ENCODE assay signal across 12 cellular contexts in the genomic region with DNA sequence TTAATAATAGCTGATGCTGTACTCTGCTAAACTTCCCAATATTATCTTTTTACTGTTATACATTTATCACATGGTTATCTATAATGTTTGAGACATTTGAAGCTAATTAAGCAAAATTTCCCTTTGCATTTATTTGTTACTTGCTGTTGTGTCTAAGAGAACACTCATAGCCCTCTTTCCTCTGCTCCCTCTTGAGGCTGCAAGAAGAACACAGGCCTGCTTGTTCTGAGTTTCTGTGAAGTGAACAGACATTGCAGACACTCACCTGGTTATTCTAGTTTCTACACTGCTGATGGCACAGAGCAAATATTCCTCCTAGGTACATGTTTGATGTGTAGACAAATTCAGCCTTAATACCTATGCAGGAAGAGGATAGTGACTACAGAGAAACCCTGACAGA.
DNase-seq lines count a peak whose midpoint lies in the region; ATAC-seq, FAIRE-seq and TF ChIP-seq lines count a peak whose summit lies in the region.
"Had no signal": no experiment of that assay in that cellular context is flagged by ENCODE, and none has a peak within 500 bp of the region (broad histone marks: within the 10 kb centered on the region; RNA-seq: fewer than 3 reads in every experiment).

No MANE protein-coding gene starts in this region.

- TF ChIP-seq POLR2A in GM12892 (IDR thresholded peaks at IDR 0.05; ENCODE audit: low read depth, low read length) = no peak

- CTCF ChIA-PET in BJ (lab: Yijun Ruan, JAX) = no interaction called here

- H3K27me3 ChIP-seq in BJ (ENCODE audit: control insufficient read depth, insufficient read depth, low read length) (no peaks in the 10 kb centered on the region), left lung (no peaks in the 10 kb centered on the region), tibial artery (no peaks in the 10 kb centered on the region)

- intact Hi-C loops in left lung (cut with DNase I) = no loop called here
- intact Hi-C loops in tibial artery (cut with DNase I; ENCODE audit: low total_unique reads) = no loop called here

- H3K27ac ChIP-seq in left lung (no peak overlapping the region), tibial artery (peak overlapping the region in 1 of 2 donors; percentile 78)

- no peak for FAIRE-seq in GM12892 (lab: Jason Lieb, UNC)

- peak; percentile 62 for ATAC-seq in left lung
- ATAC-seq: T-cell had no signal

- H3K4me3 ChIP-seq in BJ (ENCODE audit: low read depth, low read length) (no peak overlapping the region), left lung (no peak overlapping the region), tibial artery (no peak overlapping the region)

- DNase-seq in BJ (ENCODE audit: low read depth) (no peak), NCI-H2081 (lab: John Stamatoyannopoulos, UW) (peak; percentile 3 to 50), T47D (ENCODE audit: low read depth in 1 of 2, low spot score in 1 of 2) (peak; percentile 12 to 77), left lung (no peak), A172 (ENCODE audit: low spot score) (no peak), tibial artery (no peak), GM12892 (ENCODE audit: insufficient read length) (no peak)
- DNase-seq in activated T-cell treated with anti-CD3 and anti-CD28 coated beads, Interleukin-2, amount 50 U/mL, for 48 hours = no peak
- DNase-seq: activated gamma-delta T cell, Calu3, MV-4-11, T-cell had no signal

- in situ Hi-C loops in T47D (cut with HindIII; ENCODE audit: low pct_unique_long_range_greater_than_20kb, low sequenced_read_pairs) = no loop called here

- TF ChIP-seq CTCF in BJ (IDR thresholded peaks at IDR 0.05; ENCODE audit: insufficient read depth, low read depth, low read length) (0 out of 2 replicates have a peak, but pooled peaks have one; percentile 24), left lung (IDR thresholded peaks at IDR 0.05) (peak in 1 of 2 donors; percentile 12), tibial artery (IDR thresholded peaks at IDR 0.05) (peak in 1 of 2 experiments; percentile 27)

- POLR2A ChIA-PET in BJ (lab: Charles Lee) = no interaction called here

- H3K36me3 ChIP-seq in BJ (ENCODE audit: control insufficient read depth, insufficient read depth, low read length) = no peaks in the 10 kb centered on the region
- H3K36me3 ChIP-seq in left lung = no peaks in the 10 kb centered on the region
- H3K36me3 ChIP-seq in tibial artery = no peaks in the 10 kb centered on the region

- H3K9me3 ChIP-seq in left lung = no peaks in the 10 kb centered on the region
- peaks cover 0 to 4% (median 0%) of the 10 kb centered on the region in 3 donors for H3K9me3 ChIP-seq in tibial artery

- H3K4me1 ChIP-seq in left lung = no peaks in the 10 kb centered on the region
- H3K4me1 ChIP-seq in tibial artery = peaks cover 0 to 41% (median 8%) of the 10 kb centered on the region in 4 donors

Comparison
In these comparisons a context has a peak if more than half of its experiments do, and no peak if none do; other contexts are left out.
1. DNase-seq: peak in NCI-H2081 (2 of 2) and T47D (2 of 2); none in BJ (single experiment), left lung (0 of 2), activated T-cell treated with anti-CD3 and anti-CD28 coated beads, Interleukin-2, amount 50 U/mL, for 48 hours (0 of 2), A172 (single experiment), tibial artery (0 of 2) and GM12892 (single experiment).